In the genomic region with DNA sequence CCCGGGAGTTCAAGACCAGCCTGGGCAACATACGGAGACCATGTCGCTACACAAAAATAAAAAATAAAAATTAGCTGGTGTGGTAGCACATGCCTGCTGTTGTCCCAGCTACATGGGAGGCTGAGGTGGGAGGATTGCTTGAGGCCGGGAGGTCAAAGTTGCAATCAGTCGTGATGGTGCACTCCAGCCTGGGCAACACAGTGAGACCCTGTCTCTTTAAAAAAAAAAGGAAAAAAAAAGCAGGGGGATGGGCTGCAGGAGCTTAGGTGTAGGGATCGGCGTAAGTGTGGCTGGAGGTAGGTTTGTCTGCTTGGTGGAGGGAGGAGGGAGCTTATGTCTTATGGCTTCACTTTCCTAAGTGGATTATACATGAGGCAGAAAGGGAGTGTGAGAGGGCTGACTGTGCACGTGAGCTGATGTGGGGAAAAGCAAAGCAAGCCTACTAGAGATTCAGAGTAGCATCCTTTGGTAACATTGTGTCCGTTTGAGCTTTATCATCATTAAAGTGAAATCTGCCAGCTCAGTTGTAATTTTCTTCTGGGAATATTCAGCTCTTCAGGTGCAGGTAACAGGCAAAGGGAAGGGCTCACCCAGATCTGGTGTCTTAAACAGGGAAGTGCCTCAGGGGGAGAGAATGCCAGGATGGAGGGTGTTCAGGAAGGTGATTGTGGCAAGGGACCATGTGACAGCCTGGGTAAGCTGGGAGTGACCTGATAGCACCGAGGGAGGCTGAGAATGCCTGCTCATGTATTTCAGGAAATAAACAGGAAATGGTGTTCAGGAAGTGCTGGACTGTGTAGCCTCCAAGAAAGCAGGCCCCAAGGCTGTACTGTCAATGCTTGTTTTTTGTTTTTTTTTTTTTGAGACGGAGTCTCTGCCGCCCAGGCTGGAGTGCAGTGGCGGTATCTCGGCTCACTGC, we compare ENCODE assay signal across 1 cellular context.
TF ChIP-seq lines count a peak whose summit lies in the region.

No MANE protein-coding gene starts in this region.

TF ChIP-seq in K562, 482 proteins besides CTCF, POLR2A, EP300 and RAD21 (continued from another document):
- TF ChIP-seq, protein P1, sequence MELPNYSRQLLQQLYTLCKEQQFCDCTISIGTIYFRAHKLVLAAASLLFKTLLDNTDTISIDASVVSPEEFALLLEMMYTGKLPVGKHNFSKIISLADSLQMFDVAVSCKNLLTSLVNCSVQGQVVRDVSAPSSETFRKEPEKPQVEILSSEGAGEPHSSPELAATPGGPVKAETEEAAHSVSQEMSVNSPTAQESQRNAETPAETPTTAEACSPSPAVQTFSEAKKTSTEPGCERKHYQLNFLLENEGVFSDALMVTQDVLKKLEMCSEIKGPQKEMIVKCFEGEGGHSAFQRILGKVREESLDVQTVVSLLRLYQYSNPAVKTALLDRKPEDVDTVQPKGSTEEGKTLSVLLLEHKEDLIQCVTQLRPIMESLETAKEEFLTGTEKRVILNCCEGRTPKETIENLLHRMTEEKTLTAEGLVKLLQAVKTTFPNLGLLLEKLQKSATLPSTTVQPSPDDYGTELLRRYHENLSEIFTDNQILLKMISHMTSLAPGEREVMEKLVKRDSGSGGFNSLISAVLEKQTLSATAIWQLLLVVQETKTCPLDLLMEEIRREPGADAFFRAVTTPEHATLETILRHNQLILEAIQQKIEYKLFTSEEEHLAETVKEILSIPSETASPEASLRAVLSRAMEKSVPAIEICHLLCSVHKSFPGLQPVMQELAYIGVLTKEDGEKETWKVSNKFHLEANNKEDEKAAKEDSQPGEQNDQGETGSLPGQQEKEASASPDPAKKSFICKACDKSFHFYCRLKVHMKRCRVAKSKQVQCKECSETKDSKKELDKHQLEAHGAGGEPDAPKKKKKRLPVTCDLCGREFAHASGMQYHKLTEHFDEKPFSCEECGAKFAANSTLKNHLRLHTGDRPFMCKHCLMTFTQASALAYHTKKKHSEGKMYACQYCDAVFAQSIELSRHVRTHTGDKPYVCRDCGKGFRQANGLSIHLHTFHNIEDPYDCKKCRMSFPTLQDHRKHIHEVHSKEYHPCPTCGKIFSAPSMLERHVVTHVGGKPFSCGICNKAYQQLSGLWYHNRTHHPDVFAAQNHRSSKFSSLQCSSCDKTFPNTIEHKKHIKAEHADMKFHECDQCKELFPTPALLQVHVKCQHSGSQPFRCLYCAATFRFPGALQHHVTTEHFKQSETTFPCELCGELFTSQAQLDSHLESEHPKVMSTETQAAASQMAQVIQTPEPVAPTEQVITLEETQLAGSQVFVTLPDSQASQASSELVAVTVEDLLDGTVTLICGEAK (IDR thresholded peaks at IDR 0.05): peak; percentile 63
- TF ChIP-seq, protein P1 (CRISPR knock-in tag; IDR thresholded peaks at IDR 0.05): no peak
- TF ChIP-seq, protein P2, sequence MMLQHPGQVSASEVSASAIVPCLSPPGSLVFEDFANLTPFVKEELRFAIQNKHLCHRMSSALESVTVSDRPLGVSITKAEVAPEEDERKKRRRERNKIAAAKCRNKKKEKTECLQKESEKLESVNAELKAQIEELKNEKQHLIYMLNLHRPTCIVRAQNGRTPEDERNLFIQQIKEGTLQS (IDR thresholded peaks at IDR 0.05): no peak
- TF ChIP-seq, protein P2 (CRISPR knock-in tag; conservative IDR thresholded peaks at IDR 0.05): no peak
- TF ChIP-seq, protein P3, sequence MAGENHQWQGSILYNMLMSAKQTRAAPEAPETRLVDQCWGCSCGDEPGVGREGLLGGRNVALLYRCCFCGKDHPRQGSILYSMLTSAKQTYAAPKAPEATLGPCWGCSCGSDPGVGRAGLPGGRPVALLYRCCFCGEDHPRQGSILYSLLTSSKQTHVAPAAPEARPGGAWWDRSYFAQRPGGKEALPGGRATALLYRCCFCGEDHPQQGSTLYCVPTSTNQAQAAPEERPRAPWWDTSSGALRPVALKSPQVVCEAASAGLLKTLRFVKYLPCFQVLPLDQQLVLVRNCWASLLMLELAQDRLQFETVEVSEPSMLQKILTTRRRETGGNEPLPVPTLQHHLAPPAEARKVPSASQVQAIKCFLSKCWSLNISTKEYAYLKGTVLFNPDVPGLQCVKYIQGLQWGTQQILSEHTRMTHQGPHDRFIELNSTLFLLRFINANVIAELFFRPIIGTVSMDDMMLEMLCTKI (IDR thresholded peaks at IDR 0.05; ENCODE audit: partially characterized antibody): no peak
- TF ChIP-seq, protein P4, sequence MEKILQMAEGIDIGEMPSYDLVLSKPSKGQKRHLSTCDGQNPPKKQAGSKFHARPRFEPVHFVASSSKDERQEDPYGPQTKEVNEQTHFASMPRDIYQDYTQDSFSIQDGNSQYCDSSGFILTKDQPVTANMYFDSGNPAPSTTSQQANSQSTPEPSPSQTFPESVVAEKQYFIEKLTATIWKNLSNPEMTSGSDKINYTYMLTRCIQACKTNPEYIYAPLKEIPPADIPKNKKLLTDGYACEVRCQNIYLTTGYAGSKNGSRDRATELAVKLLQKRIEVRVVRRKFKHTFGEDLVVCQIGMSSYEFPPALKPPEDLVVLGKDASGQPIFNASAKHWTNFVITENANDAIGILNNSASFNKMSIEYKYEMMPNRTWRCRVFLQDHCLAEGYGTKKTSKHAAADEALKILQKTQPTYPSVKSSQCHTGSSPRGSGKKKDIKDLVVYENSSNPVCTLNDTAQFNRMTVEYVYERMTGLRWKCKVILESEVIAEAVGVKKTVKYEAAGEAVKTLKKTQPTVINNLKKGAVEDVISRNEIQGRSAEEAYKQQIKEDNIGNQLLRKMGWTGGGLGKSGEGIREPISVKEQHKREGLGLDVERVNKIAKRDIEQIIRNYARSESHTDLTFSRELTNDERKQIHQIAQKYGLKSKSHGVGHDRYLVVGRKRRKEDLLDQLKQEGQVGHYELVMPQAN (IDR thresholded peaks at IDR 0.05; ENCODE audit: borderline replicate concordance): no peak
- TF ChIP-seq, protein P5, sequence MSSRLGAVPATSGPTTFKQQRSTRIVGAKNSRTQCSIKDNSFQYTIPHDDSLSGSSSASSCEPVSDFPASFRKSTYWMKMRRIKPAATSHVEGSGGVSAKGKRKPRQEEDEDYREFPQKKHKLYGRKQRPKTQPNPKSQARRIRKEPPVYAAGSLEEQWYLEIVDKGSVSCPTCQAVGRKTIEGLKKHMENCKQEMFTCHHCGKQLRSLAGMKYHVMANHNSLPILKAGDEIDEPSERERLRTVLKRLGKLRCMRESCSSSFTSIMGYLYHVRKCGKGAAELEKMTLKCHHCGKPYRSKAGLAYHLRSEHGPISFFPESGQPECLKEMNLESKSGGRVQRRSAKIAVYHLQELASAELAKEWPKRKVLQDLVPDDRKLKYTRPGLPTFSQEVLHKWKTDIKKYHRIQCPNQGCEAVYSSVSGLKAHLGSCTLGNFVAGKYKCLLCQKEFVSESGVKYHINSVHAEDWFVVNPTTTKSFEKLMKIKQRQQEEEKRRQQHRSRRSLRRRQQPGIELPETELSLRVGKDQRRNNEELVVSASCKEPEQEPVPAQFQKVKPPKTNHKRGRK (tag; IDR thresholded peaks at IDR 0.05): no peak
- peak; percentile 60 for TF ChIP-seq ZNF121 (CRISPR knock-in tag; conservative IDR thresholded peaks at IDR 0.05)
- no peak for TF ChIP-seq CREB1 (IDR thresholded peaks at IDR 0.05)
- no peak for TF ChIP-seq CREB1 (CRISPR knock-in tag; IDR thresholded peaks at IDR 0.05)
- TF ChIP-seq HMGN3 (IDR thresholded peaks at IDR 0.05; ENCODE audit: borderline replicate concordance, extremely low read depth, insufficient read length, low read depth, low read length): no peak
- TF ChIP-seq CBFA2T3 (IDR thresholded peaks at IDR 0.05): 0 out of 2 replicates have a peak, but pooled peaks have one; percentile 34
- TF ChIP-seq NCOA1 (IDR thresholded peaks at IDR 0.05; ENCODE audit: low read depth): no peak
- TF ChIP-seq GABPA (tag; conservative IDR thresholded peaks at IDR 0.05; ENCODE audit: low read depth): peak; percentile 53; the same call in 1 of the 2 replicates
- no peak for TF ChIP-seq HSF4 (CRISPR knock-in tag; IDR thresholded peaks at IDR 0.05; ENCODE audit: borderline replicate concordance)
- TF ChIP-seq MAZ (CRISPR knock-in tag; conservative IDR thresholded peaks at IDR 0.05 in 1 of 2, IDR thresholded peaks at IDR 0.05 in 1 of 2): no peak
- TF ChIP-seq ETV1 (tag; conservative IDR thresholded peaks at IDR 0.05; ENCODE audit: low read depth): peak; percentile 58
- TF ChIP-seq GTF2F1 (IDR thresholded peaks at IDR 0.05; ENCODE audit: low read depth, low read length): no peak
- peak; percentile 13; the same call in 1 of the 2 replicates for TF ChIP-seq ZNF316 (IDR thresholded peaks at IDR 0.05)
- TF ChIP-seq ZBTB8A (IDR thresholded peaks at IDR 0.05; ENCODE audit: partially characterized antibody): no peak
- no peak for TF ChIP-seq POU5F1 (IDR thresholded peaks at IDR 0.05; ENCODE audit: borderline replicate concordance, low read depth, low read length, partially characterized antibody)
- no peak for TF ChIP-seq TSC22D4 (tag; IDR thresholded peaks at IDR 0.05)
- TF ChIP-seq PTBP1 (IDR thresholded peaks at IDR 0.05; ENCODE audit: low read depth, low read length): no peak
- no peak for TF ChIP-seq ZNF311 (CRISPR knock-in tag; IDR thresholded peaks at IDR 0.05)
- no peak for TF ChIP-seq POLR2B (IDR thresholded peaks at IDR 0.05; ENCODE audit: low read depth, partially characterized antibody)
- TF ChIP-seq NFRKB (IDR thresholded peaks at IDR 0.05; ENCODE audit: low read depth): no peak
- TF ChIP-seq FOXP1 (CRISPR knock-in tag; IDR thresholded peaks at IDR 0.05): no peak
- peak; percentile 56; the same call in 1 of the 2 replicates for TF ChIP-seq RAD51 (IDR thresholded peaks at IDR 0.05; ENCODE audit: borderline replicate concordance, low read depth)
- 0 out of 2 replicates have a peak, but pooled peaks have one; percentile 11 for TF ChIP-seq BCOR (IDR thresholded peaks at IDR 0.05)
- TF ChIP-seq PPARD (CRISPR knock-in tag; IDR thresholded peaks at IDR 0.05): no peak
- TF ChIP-seq JUN (IDR thresholded peaks at IDR 0.05; ENCODE audit: borderline replicate concordance, low read depth, low read length): no peak
- TF ChIP-seq JUN (CRISPR knock-in tag; IDR thresholded peaks at IDR 0.05; ENCODE audit: borderline replicate concordance): no peak
- no peak for TF ChIP-seq MAFF (IDR thresholded peaks at IDR 0.05; ENCODE audit: low read length)
- peak; percentile 89 for TF ChIP-seq PHF20 (IDR thresholded peaks at IDR 0.05; ENCODE audit: partially characterized antibody)
- TF ChIP-seq CREBBP (IDR thresholded peaks at IDR 0.05; ENCODE audit: low read depth, low read length): no peak
- TF ChIP-seq, protein P6, sequence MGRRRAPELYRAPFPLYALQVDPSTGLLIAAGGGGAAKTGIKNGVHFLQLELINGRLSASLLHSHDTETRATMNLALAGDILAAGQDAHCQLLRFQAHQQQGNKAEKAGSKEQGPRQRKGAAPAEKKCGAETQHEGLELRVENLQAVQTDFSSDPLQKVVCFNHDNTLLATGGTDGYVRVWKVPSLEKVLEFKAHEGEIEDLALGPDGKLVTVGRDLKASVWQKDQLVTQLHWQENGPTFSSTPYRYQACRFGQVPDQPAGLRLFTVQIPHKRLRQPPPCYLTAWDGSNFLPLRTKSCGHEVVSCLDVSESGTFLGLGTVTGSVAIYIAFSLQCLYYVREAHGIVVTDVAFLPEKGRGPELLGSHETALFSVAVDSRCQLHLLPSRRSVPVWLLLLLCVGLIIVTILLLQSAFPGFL (CRISPR knock-in tag; IDR thresholded peaks at IDR 0.05): 0 out of 2 replicates have a peak, but pooled peaks have one; percentile 62
- TF ChIP-seq, protein P7, sequence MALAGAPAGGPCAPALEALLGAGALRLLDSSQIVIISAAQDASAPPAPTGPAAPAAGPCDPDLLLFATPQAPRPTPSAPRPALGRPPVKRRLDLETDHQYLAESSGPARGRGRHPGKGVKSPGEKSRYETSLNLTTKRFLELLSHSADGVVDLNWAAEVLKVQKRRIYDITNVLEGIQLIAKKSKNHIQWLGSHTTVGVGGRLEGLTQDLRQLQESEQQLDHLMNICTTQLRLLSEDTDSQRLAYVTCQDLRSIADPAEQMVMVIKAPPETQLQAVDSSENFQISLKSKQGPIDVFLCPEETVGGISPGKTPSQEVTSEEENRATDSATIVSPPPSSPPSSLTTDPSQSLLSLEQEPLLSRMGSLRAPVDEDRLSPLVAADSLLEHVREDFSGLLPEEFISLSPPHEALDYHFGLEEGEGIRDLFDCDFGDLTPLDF (CRISPR knock-in tag; IDR thresholded peaks at IDR 0.05): no peak
